ENCODE assay signal across 21 cellular contexts in the genomic region with DNA sequence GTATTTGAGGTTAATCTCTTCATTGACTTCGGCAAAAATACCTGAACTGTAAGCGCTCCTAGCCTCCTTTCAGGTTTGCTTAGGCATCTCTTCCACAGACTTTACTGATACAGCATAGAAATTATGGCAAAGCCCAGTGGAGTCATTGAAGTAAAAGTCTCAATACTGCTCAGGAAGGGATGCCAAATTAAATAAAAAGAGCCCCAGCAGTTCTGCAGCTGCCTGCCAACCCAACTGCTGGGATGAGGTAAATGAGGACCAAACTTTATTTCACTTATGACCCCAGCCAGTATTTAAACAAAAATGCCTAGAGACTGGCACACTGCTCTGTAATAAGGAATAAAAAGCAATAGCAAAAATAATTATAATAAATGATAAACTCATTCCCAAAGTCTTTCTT.
"Had no signal": no experiment of that assay in that cellular context is flagged by ENCODE, and none has a peak within 500 bp of the region (broad histone marks: within the 10 kb centered on the region; RNA-seq: fewer than 3 reads in every experiment).

No MANE protein-coding gene starts in this region.

- H3K9me3 ChIP-seq: esophagus muscularis mucosa, gastroesophageal sphincter, heart left ventricle, left lung, lower lobe of right lung had no signal

- H3K79me2 ChIP-seq: hepatocyte had no signal

- DNase-seq: dermis blood vessel endothelial cell; dorsolateral prefrontal cortex; effector CD4-positive, alpha-beta T cell; effector memory CD4-positive, alpha-beta T cell; foreskin keratinocyte; heart left ventricle; hypothalamus; immature natural killer cell; islet precursor cell; kidney; kidney glomerular epithelial cell; left colon; left lung; left ventricle myocardium superior; lower lobe of right lung; mesendoderm; midbrain had no signal

- H3K4me3 ChIP-seq: coronary artery, dorsolateral prefrontal cortex, esophagus muscularis mucosa, gastroesophageal sphincter, heart left ventricle, hepatocyte, left lung, lower lobe of right lung had no signal

- H3K36me3 ChIP-seq: esophagus muscularis mucosa, gastroesophageal sphincter, heart left ventricle, left lung, lower lobe of right lung had no signal

- H3K27ac ChIP-seq: coronary artery, dorsolateral prefrontal cortex, esophagus muscularis mucosa, foreskin keratinocyte, gastroesophageal sphincter, heart left ventricle, hepatocyte, left lung, lower lobe of right lung had no signal

- H3K4me1 ChIP-seq: esophagus muscularis mucosa, gastroesophageal sphincter, heart left ventricle, left lung, lower lobe of right lung had no signal

- H3K27me3 ChIP-seq: dorsolateral prefrontal cortex, esophagus muscularis mucosa, gastroesophageal sphincter, heart left ventricle, hepatocyte, left lung had no signal

- H3K4me2 ChIP-seq: hepatocyte had no signal

- H2AFZ ChIP-seq: hepatocyte had no signal
